1 cellular context compared by ENCODE assay signal in genomic region chr14:77738559-77739250, GRCh38.
TF ChIP-seq lines count a peak whose summit lies in the region.

No MANE protein-coding gene starts in this region.

TF ChIP-seq in endothelial cell of umbilical vein, 7 proteins besides CTCF, POLR2A, EP300 and RAD21:
- TF ChIP-seq POLR2AphosphoS5 (IDR thresholded peaks at IDR 0.05; ENCODE audit: insufficient read depth, low read depth, low read length), result peak; percentile 60
- no peak for TF ChIP-seq MYC (IDR thresholded peaks at IDR 0.05; ENCODE audit: low read depth, low read length)
- TF ChIP-seq JUN (IDR thresholded peaks at IDR 0.05; ENCODE audit: borderline replicate concordance, insufficient read depth, insufficient read length, low read depth), result peak; percentile 86
- peak; percentile 91 for TF ChIP-seq FOS (IDR thresholded peaks at IDR 0.05; ENCODE audit: borderline replicate concordance, insufficient read depth, low read length)
